Comparison of ENCODE assay signal across 13 cellular contexts in genomic region chr12:120223458-120224303, GRCh38. TPM values are rescaled to one million over a fixed set of nuclear protein-coding genes. Genes with fewer than 3 reads are reported as not detected.
A peak's percentile ranks its signal among the peaks of the same experiment; 100 is the strongest.
DNase-seq lines count a peak whose midpoint lies in the region; ATAC-seq and TF ChIP-seq lines count a peak whose summit lies in the region.
"Had no signal": no experiment of that assay in that cellular context is flagged by ENCODE, and none has a peak within 500 bp of the region (broad histone marks: within the 10 kb centered on the region; RNA-seq: fewer than 3 reads in every experiment).

No MANE protein-coding gene starts in this region.

- no peak for TF ChIP-seq CTCF in right atrium auricular region (IDR thresholded peaks at IDR 0.05)
- no peak for TF ChIP-seq CTCF in endothelial cell (IDR thresholded peaks at IDR 0.05; ENCODE audit: unreplicated experiment)
- TF ChIP-seq CTCF in lower leg skin (IDR thresholded peaks at IDR 0.05), result no peak

- WGBS in lower leg skin, 2 donors, result 82 to 86% methylated on average over 17 to 19 of the region's 19 CpGs

- CTCF ChIA-PET in naive thymus-derived CD4-positive, alpha-beta T cell (lab: Charles Lee), result interaction anchor here (0.6 kb wide), 2 partner anchors 158 to 895 kb away, joined by 3 read pairs; no protein-coding TSS in a partner anchor

- peaks cover 16% of the 10 kb centered on the region for H3K27me3 Mint-ChIP-seq in endothelial cell (ENCODE audit: unreplicated experiment)
- H3K27me3 Mint-ChIP-seq in naive thymus-derived CD4-positive, alpha-beta T cell, result no peaks in the 10 kb centered on the region
- H3K27me3 Mint-ChIP-seq: activated CD8-positive, alpha-beta memory T cell treated with anti-CD3 and anti-CD28 coated beads, Interleukin-2, amount 10 ng/mL, durations not matched to agents 7 days and 5 days had no signal

- peaks cover 31% of the 10 kb centered on the region for H3K36me3 Mint-ChIP-seq in endothelial cell (ENCODE audit: low read depth, unreplicated experiment)
- H3K36me3 Mint-ChIP-seq in naive thymus-derived CD4-positive, alpha-beta T cell, result peaks cover 0 to 14% (median 0%) of the 10 kb centered on the region in 5 donors

- H3K4me3 Mint-ChIP-seq in endothelial cell (ENCODE audit: unreplicated experiment), result peak overlapping the region; percentile 76
- no peak overlapping the region for H3K4me3 Mint-ChIP-seq in naive thymus-derived CD4-positive, alpha-beta T cell
- H3K4me3 Mint-ChIP-seq: activated CD8-positive, alpha-beta memory T cell treated with anti-CD3 and anti-CD28 coated beads, Interleukin-2, amount 10 ng/mL, durations not matched to agents 7 days and 5 days had no signal

- peaks cover 0 to 46% of the 10 kb centered on the region in 2 donors for H3K4me1 ChIP-seq in right atrium auricular region
- peaks cover 22 to 29% of the 10 kb centered on the region in 2 donors for H3K4me1 ChIP-seq in naive thymus-derived CD4-positive, alpha-beta T cell (ENCODE audit: control insufficient read depth in 2 of 2, insufficient read depth in 2 of 2, low read length in 2 of 2)

- H3K27ac ChIP-seq in right atrium auricular region, result peak overlapping the region; percentile 64 to 68
- peak overlapping the region; percentile 11 for H3K27ac ChIP-seq in naive thymus-derived CD4-positive, alpha-beta T cell (ENCODE audit: low read depth, low read length)

- intact Hi-C loops in left cardiac atrium (cut with DNase I) (no loop called here), lower leg skin (cut with DNase I; ENCODE audit: low total_unique reads) (no loop called here)
- intact Hi-C loops in naive thymus-derived CD4-positive, alpha-beta T cell (cut with micrococcal nuclease), result no loop called here

- H3K9me3 Mint-ChIP-seq in endothelial cell (ENCODE audit: unreplicated experiment), result no peaks in the 10 kb centered on the region
- H3K9me3 Mint-ChIP-seq in naive thymus-derived CD4-positive, alpha-beta T cell, result no peaks in the 10 kb centered on the region

- no peaks in the 10 kb centered on the region for H3K27me3 ChIP-seq in right atrium auricular region
- no peaks in the 10 kb centered on the region for H3K27me3 ChIP-seq in naive thymus-derived CD4-positive, alpha-beta T cell (ENCODE audit: control insufficient read depth in 2 of 2, insufficient read depth in 2 of 2, low read length in 2 of 2)
- H3K27me3 ChIP-seq: testis had no signal

- TF ChIP-seq POLR2A in lower leg skin (IDR thresholded peaks at IDR 0.05), result no peak

- no peak overlapping the region for H3K27ac Mint-ChIP-seq in endothelial cell (ENCODE audit: unreplicated experiment)
- peak overlapping the region in 6 of 9 donors; percentile 8 to 87 (median 60) for H3K27ac Mint-ChIP-seq in naive thymus-derived CD4-positive, alpha-beta T cell
- H3K27ac Mint-ChIP-seq: activated CD8-positive, alpha-beta memory T cell treated with anti-CD3 and anti-CD28 coated beads, Interleukin-2, amount 10 ng/mL, durations not matched to agents 7 days and 5 days had no signal

- H3K36me3 ChIP-seq in right atrium auricular region, result peaks cover 66% of the 10 kb centered on the region
- peaks cover 35 to 75% (median 37%) of the 10 kb centered on the region in 3 experiments for H3K36me3 ChIP-seq in naive thymus-derived CD4-positive, alpha-beta T cell (ENCODE audit: control insufficient read depth in 2 of 3, insufficient read depth in 3 of 3, low read length in 3 of 3)

- peaks cover 27% of the 10 kb centered on the region for H3K4me1 Mint-ChIP-seq in endothelial cell (ENCODE audit: unreplicated experiment)
- H3K4me1 Mint-ChIP-seq in naive thymus-derived CD4-positive, alpha-beta T cell, result peaks cover 24 to 43% (median 40%) of the 10 kb centered on the region in 7 donors

- no peak for ATAC-seq in left cardiac atrium
- ATAC-seq in naive thymus-derived CD4-positive, alpha-beta T cell, result no peak
- ATAC-seq in HG03175 (IDR thresholded peaks at IDR 0.05; ENCODE audit: unreplicated experiment), result no peak
- ATAC-seq: activated CD8-positive, alpha-beta memory T cell treated with anti-CD3 and anti-CD28 coated beads, Interleukin-2, amount 10 ng/mL, durations not matched to agents 7 days and 5 days had no signal

- DNase-seq in right atrium auricular region (ENCODE audit: low spot score) (no peak), left cardiac atrium (no peak), endothelial cell (ENCODE audit: low spot score) (no peak), SHP77 treated with DMSO at 0.1 percent for 48 hours (lab: John Stamatoyannopoulos, UW) (no peak), inferior parietal cortex (ENCODE audit: extremely low spot score) (no peak), lower leg skin (ENCODE audit: low spot score in 2 of 2) (no peak)
- DNase-seq in naive thymus-derived CD4-positive, alpha-beta T cell, result no peak
- DNase-seq: activated CD8-positive, alpha-beta memory T cell treated with anti-CD3 and anti-CD28 coated beads, Interleukin-2, amount 10 ng/mL, durations not matched to agents 7 days and 5 days; activated naive CD4-positive, alpha-beta T cell treated with Interleukin-2 at 50 U/mL for 16 hours; Caco-2; GDM1 had no signal

- H3K4me3 ChIP-seq in right atrium auricular region (no peak overlapping the region), lower leg skin (ENCODE audit: low read depth, poor library complexity, severe bottlenecking) (no peak overlapping the region)
- H3K4me3 ChIP-seq in naive thymus-derived CD4-positive, alpha-beta T cell (ENCODE audit: low read length), result no peak overlapping the region
- H3K4me3 ChIP-seq: testis had no signal

- no peaks in the 10 kb centered on the region for H3K9me3 ChIP-seq in right atrium auricular region
- H3K9me3 ChIP-seq in naive thymus-derived CD4-positive, alpha-beta T cell (ENCODE audit: control insufficient read depth in 2 of 3, low read length in 3 of 3), result no peaks in the 10 kb centered on the region
- H3K9me3 ChIP-seq: Caco-2, testis had no signal

- POLR2A ChIA-PET in naive thymus-derived CD4-positive, alpha-beta T cell (lab: Charles Lee), result interaction anchor here (1.2 to 9.6 kb wide), 6 partner anchors 28 to 68 kb away, joined by 3 to 205 read pairs (median 9); partner anchors contain the start of genes RNU4-1 and RNU4-2

RNA-seq across cellular contexts. Expression of gene RPLP0, which starts 22.8 kb away (rescaled TPM):
- 1,000 to 10,000 TPM in 1 of 2 donors, 100 to 1,000 TPM in 1; 846 to 1,862 TPM for total RNA-seq in right atrium auricular region
- total RNA-seq in left cardiac atrium, result 1,000 to 10,000 TPM; 1,049 to 1,054 TPM
- total RNA-seq in endothelial cell (ENCODE audit: unreplicated experiment), result 2,318 TPM
- total RNA-seq in naive thymus-derived CD4-positive, alpha-beta T cell, result 1,000 to 10,000 TPM; 1,375 to 2,107 (median 1,573) TPM
- polyA plus RNA-seq in naive thymus-derived CD4-positive, alpha-beta T cell, result 1,000 to 10,000 TPM; 1,871 to 2,384 TPM
- 1,000 to 10,000 TPM; 2,664 to 4,654 (median 3,612) TPM for total RNA-seq in lower leg skin

RNA-seq across cellular contexts. Expression of gene GCN1, which starts 29.2 kb away (rescaled TPM):
- 10 to 100 TPM; 28.3 to 36.0 TPM for total RNA-seq in right atrium auricular region
- 10 to 100 TPM; 36.1 to 51.9 TPM for total RNA-seq in left cardiac atrium
- 54.0 TPM for total RNA-seq in endothelial cell (ENCODE audit: unreplicated experiment)
- 100 to 1,000 TPM in 4 of 5 experiments, 10 to 100 TPM in 1; 90.6 to 142 (median 132) TPM for total RNA-seq in naive thymus-derived CD4-positive, alpha-beta T cell
- 10 to 100 TPM; 20.3 to 36.4 TPM for polyA plus RNA-seq in naive thymus-derived CD4-positive, alpha-beta T cell
- total RNA-seq in lower leg skin, result 100 to 1,000 TPM in 1 of 4 donors, 10 to 100 TPM in 3; 37.8 to 115 (median 50.8) TPM

RNA-seq across cellular contexts. Expression of gene PXN, which starts 41.8 kb away (rescaled TPM):
- total RNA-seq in right atrium auricular region, result 10 to 100 TPM; 34.7 to 76.7 TPM
- total RNA-seq in left cardiac atrium, result 10 to 100 TPM; 70.3 to 86.1 TPM
- 227 TPM for total RNA-seq in endothelial cell (ENCODE audit: unreplicated experiment)
- 100 to 1,000 TPM; 103 to 202 (median 158) TPM for total RNA-seq in naive thymus-derived CD4-positive, alpha-beta T cell
- 100 to 1,000 TPM in 1 of 2 donors, 10 to 100 TPM in 1; 84.3 to 114 TPM for polyA plus RNA-seq in naive thymus-derived CD4-positive, alpha-beta T cell
- 10 to 100 TPM; 36.3 to 54.0 (median 49.8) TPM for total RNA-seq in lower leg skin
